In the genomic region with DNA sequence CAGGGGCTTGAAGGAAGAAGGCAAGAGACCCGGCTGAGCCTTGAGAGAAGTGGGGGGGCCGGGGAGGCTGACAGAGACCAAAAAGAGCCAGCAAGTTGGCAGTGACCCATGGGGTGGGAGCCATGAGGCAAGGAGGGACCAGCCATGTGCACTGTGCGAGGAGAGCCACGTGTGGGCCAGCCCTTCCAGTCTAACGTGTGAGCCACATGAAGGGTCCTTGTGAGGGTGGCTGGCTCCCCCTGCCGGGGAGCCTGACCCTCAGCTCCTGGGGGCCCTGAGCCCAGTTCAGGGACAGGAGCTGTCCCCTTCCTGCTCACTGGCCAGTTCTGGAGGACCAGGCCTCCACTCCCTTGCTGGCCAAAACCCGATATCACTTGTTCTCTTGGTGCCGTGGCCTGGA, we compare ENCODE assay signal across 1 cellular context.
TF ChIP-seq lines count a peak whose summit lies in the region.
"Not testable (repeated sequence)": the region's sequence is repeated elsewhere in the genome, so short reads cannot be mapped to it uniquely, and the experiment has no call there.

No MANE protein-coding gene starts in this region.

TF ChIP-seq in HepG2, 621 proteins besides CTCF, POLR2A, EP300 and RAD21 (continued from another document and continues in another):
- TF ChIP-seq, protein P1, sequence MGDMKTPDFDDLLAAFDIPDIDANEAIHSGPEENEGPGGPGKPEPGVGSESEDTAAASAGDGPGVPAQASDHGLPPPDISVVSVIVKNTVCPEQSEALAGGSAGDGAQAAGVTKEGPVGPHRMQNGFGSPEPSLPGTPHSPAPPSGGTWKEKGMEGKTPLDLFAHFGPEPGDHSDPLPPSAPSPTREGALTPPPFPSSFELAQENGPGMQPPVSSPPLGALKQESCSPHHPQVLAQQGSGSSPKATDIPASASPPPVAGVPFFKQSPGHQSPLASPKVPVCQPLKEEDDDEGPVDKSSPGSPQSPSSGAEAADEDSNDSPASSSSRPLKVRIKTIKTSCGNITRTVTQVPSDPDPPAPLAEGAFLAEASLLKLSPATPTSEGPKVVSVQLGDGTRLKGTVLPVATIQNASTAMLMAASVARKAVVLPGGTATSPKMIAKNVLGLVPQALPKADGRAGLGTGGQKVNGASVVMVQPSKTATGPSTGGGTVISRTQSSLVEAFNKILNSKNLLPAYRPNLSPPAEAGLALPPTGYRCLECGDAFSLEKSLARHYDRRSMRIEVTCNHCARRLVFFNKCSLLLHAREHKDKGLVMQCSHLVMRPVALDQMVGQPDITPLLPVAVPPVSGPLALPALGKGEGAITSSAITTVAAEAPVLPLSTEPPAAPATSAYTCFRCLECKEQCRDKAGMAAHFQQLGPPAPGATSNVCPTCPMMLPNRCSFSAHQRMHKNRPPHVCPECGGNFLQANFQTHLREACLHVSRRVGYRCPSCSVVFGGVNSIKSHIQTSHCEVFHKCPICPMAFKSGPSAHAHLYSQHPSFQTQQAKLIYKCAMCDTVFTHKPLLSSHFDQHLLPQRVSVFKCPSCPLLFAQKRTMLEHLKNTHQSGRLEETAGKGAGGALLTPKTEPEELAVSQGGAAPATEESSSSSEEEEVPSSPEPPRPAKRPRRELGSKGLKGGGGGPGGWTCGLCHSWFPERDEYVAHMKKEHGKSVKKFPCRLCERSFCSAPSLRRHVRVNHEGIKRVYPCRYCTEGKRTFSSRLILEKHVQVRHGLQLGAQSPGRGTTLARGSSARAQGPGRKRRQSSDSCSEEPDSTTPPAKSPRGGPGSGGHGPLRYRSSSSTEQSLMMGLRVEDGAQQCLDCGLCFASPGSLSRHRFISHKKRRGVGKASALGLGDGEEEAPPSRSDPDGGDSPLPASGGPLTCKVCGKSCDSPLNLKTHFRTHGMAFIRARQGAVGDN (CRISPR knock-in tag; IDR thresholded peaks at IDR 0.05), result peak; percentile 79
- peak; percentile 48 for TF ChIP-seq TFDP2 (CRISPR knock-in tag; IDR thresholded peaks at IDR 0.05)
- not testable (repeated sequence) for TF ChIP-seq MAZ (IDR thresholded peaks at IDR 0.05; ENCODE audit: borderline replicate concordance, low read depth, low read length)
- TF ChIP-seq MAZ (CRISPR knock-in tag; IDR thresholded peaks at IDR 0.05; ENCODE audit: low read depth), result peak; percentile 70
- peak; percentile 77 for TF ChIP-seq STAG1 (CRISPR knock-in tag; IDR thresholded peaks at IDR 0.05)
- TF ChIP-seq ZNF138 (CRISPR knock-in tag; IDR thresholded peaks at IDR 0.05; ENCODE audit: low read depth), result 0 out of 2 replicates have a peak, but pooled peaks have one; percentile 48
- TF ChIP-seq MEIS2 (CRISPR knock-in tag; IDR thresholded peaks at IDR 0.05), result peak; percentile 31; the same call in 1 of the 2 replicates
- 0 out of 2 replicates have a peak, but pooled peaks have one; percentile 39 for TF ChIP-seq ZNF644 (CRISPR knock-in tag; IDR thresholded peaks at IDR 0.05; ENCODE audit: low read depth)
- peak; percentile 59; the same call in 1 of the 2 replicates for TF ChIP-seq ZBTB25 (CRISPR knock-in tag; IDR thresholded peaks at IDR 0.05)
- peak; percentile 77 for TF ChIP-seq ERF (CRISPR knock-in tag; IDR thresholded peaks at IDR 0.05)
- TF ChIP-seq ZFY (CRISPR knock-in tag; IDR thresholded peaks at IDR 0.05), result peak; percentile 37; the same call in 1 of the 2 replicates
- TF ChIP-seq ZBTB43 (CRISPR knock-in tag; conservative IDR thresholded peaks at IDR 0.05), result peak; percentile 57; the same call in 1 of the 2 replicates
- TF ChIP-seq BORCS8-MEF2B (CRISPR knock-in tag; IDR thresholded peaks at IDR 0.05), result 0 out of 2 replicates have a peak, but pooled peaks have one; percentile 38
- peak; percentile 61 for TF ChIP-seq HOXA3 (CRISPR knock-in tag; IDR thresholded peaks at IDR 0.05)
- TF ChIP-seq, protein P2, sequence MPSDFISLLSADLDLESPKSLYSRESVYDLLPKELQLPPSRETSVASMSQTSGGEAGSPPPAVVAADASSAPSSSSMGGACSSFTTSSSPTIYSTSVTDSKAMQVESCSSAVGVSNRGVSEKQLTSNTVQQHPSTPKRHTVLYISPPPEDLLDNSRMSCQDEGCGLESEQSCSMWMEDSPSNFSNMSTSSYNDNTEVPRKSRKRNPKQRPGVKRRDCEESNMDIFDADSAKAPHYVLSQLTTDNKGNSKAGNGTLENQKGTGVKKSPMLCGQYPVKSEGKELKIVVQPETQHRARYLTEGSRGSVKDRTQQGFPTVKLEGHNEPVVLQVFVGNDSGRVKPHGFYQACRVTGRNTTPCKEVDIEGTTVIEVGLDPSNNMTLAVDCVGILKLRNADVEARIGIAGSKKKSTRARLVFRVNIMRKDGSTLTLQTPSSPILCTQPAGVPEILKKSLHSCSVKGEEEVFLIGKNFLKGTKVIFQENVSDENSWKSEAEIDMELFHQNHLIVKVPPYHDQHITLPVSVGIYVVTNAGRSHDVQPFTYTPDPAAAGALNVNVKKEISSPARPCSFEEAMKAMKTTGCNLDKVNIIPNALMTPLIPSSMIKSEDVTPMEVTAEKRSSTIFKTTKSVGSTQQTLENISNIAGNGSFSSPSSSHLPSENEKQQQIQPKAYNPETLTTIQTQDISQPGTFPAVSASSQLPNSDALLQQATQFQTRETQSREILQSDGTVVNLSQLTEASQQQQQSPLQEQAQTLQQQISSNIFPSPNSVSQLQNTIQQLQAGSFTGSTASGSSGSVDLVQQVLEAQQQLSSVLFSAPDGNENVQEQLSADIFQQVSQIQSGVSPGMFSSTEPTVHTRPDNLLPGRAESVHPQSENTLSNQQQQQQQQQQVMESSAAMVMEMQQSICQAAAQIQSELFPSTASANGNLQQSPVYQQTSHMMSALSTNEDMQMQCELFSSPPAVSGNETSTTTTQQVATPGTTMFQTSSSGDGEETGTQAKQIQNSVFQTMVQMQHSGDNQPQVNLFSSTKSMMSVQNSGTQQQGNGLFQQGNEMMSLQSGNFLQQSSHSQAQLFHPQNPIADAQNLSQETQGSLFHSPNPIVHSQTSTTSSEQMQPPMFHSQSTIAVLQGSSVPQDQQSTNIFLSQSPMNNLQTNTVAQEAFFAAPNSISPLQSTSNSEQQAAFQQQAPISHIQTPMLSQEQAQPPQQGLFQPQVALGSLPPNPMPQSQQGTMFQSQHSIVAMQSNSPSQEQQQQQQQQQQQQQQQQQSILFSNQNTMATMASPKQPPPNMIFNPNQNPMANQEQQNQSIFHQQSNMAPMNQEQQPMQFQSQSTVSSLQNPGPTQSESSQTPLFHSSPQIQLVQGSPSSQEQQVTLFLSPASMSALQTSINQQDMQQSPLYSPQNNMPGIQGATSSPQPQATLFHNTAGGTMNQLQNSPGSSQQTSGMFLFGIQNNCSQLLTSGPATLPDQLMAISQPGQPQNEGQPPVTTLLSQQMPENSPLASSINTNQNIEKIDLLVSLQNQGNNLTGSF (CRISPR knock-in tag; IDR thresholded peaks at IDR 0.05), result peak; percentile 73; the same call in 1 of the 2 replicates
- TF ChIP-seq MXD4 (CRISPR knock-in tag; IDR thresholded peaks at IDR 0.05), result peak; percentile 72; the same call in 1 of the 2 replicates
- TF ChIP-seq MYC (CRISPR knock-in tag; IDR thresholded peaks at IDR 0.05; ENCODE audit: borderline replicate concordance), result peak; percentile 83
- TF ChIP-seq TEAD2 (CRISPR knock-in tag; IDR thresholded peaks at IDR 0.05), result 0 out of 2 replicates have a peak, but pooled peaks have one; percentile 38
- TF ChIP-seq ZIK1 (CRISPR knock-in tag; IDR thresholded peaks at IDR 0.05; ENCODE audit: borderline replicate concordance, low read depth), result peak; percentile 58; the same call in 1 of the 2 replicates
- TF ChIP-seq SALL1 (CRISPR knock-in tag; IDR thresholded peaks at IDR 0.05), result peak; percentile 62
- TF ChIP-seq YEATS4 (CRISPR knock-in tag; IDR thresholded peaks at IDR 0.05; ENCODE audit: borderline replicate concordance), result 0 out of 2 replicates have a peak, but pooled peaks have one; percentile 35
- TF ChIP-seq SMAD3 (CRISPR knock-in tag; IDR thresholded peaks at IDR 0.05), result 0 out of 2 replicates have a peak, but pooled peaks have one; percentile 26
- TF ChIP-seq SALL2 (CRISPR knock-in tag; IDR thresholded peaks at IDR 0.05), result 0 out of 2 replicates have a peak, but pooled peaks have one; percentile 42
- peak; percentile 33; the same call in 1 of the 2 replicates for TF ChIP-seq MIER3 (CRISPR knock-in tag; IDR thresholded peaks at IDR 0.05; ENCODE audit: borderline replicate concordance)
- TF ChIP-seq ZNF768 (CRISPR knock-in tag; IDR thresholded peaks at IDR 0.05), result peak; percentile 47; the same call in 1 of the 2 replicates
- TF ChIP-seq, protein P3, sequence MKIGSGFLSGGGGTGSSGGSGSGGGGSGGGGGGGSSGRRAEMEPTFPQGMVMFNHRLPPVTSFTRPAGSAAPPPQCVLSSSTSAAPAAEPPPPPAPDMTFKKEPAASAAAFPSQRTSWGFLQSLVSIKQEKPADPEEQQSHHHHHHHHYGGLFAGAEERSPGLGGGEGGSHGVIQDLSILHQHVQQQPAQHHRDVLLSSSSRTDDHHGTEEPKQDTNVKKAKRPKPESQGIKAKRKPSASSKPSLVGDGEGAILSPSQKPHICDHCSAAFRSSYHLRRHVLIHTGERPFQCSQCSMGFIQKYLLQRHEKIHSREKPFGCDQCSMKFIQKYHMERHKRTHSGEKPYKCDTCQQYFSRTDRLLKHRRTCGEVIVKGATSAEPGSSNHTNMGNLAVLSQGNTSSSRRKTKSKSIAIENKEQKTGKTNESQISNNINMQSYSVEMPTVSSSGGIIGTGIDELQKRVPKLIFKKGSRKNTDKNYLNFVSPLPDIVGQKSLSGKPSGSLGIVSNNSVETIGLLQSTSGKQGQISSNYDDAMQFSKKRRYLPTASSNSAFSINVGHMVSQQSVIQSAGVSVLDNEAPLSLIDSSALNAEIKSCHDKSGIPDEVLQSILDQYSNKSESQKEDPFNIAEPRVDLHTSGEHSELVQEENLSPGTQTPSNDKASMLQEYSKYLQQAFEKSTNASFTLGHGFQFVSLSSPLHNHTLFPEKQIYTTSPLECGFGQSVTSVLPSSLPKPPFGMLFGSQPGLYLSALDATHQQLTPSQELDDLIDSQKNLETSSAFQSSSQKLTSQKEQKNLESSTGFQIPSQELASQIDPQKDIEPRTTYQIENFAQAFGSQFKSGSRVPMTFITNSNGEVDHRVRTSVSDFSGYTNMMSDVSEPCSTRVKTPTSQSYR (CRISPR knock-in tag; IDR thresholded peaks at IDR 0.05; ENCODE audit: borderline replicate concordance), result 0 out of 2 replicates have a peak, but pooled peaks have one; percentile 15
- peak; percentile 33 for TF ChIP-seq TEAD3 (CRISPR knock-in tag; optimal IDR thresholded peaks at IDR 0.05; ENCODE audit: borderline replicate concordance)
- TF ChIP-seq THAP11 (CRISPR knock-in tag; IDR thresholded peaks at IDR 0.05), result peak; percentile 40; the same call in 1 of the 2 replicates
- TF ChIP-seq, protein P4, sequence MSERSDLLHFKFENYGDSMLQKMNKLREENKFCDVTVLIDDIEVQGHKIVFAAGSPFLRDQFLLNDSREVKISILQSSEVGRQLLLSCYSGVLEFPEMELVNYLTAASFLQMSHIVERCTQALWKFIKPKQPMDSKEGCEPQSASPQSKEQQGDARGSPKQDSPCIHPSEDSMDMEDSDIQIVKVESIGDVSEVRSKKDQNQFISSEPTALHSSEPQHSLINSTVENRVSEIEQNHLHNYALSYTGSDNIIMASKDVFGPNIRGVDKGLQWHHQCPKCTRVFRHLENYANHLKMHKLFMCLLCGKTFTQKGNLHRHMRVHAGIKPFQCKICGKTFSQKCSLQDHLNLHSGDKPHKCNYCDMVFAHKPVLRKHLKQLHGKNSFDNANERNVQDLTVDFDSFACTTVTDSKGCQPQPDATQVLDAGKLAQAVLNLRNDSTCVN (CRISPR knock-in tag; IDR thresholded peaks at IDR 0.05; ENCODE audit: borderline replicate concordance), result 0 out of 2 replicates have a peak, but pooled peaks have one; percentile 51
- 0 out of 2 replicates have a peak, but pooled peaks have one; percentile 55 for TF ChIP-seq ZNF724P (CRISPR knock-in tag; IDR thresholded peaks at IDR 0.05; ENCODE audit: borderline replicate concordance)
- peak; percentile 30; the same call in 1 of the 2 replicates for TF ChIP-seq ZNF263 (CRISPR knock-in tag; IDR thresholded peaks at IDR 0.05)
- TF ChIP-seq MNT (IDR thresholded peaks at IDR 0.05), result peak; percentile 75
